ENCODE assay signal across 23 cellular contexts in the genomic region with DNA sequence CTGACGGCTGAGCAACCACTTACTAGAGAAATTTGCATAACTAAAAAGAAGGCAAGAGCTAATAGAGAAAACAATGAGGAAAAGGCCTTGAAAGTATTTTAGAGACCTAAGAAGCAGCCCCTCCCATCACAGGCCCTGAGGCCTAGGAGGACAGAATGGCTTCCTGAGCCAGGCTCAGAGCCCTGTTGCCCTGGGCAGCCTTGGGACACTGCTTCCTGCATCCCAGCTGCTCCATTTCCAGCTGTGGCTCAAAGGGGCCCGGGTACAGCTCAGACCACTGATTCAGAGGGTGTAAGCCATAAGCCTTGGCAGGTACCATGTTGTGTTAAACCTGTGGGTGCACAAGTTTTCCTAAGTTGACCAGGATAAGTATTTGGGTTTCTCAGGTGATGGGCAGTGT.
"Had no signal": no experiment of that assay in that cellular context is flagged by ENCODE, and none has a peak within 500 bp of the region (broad histone marks: within the 10 kb centered on the region; RNA-seq: fewer than 3 reads in every experiment).

No MANE protein-coding gene starts in this region.

- H3K36me3 ChIP-seq: esophagus muscularis mucosa, gastroesophageal sphincter, heart left ventricle, left lung, lower lobe of right lung had no signal

- H3K79me2 ChIP-seq: hepatocyte had no signal

- H2AFZ ChIP-seq: hepatocyte had no signal

- H3K4me1 ChIP-seq: esophagus muscularis mucosa, foreskin keratinocyte, gastroesophageal sphincter, heart left ventricle, left lung, lower lobe of right lung had no signal

- H3K27me3 ChIP-seq: dorsolateral prefrontal cortex, esophagus muscularis mucosa, foreskin keratinocyte, gastroesophageal sphincter, heart left ventricle, hepatocyte, left lung had no signal

- H3K9me3 ChIP-seq: gastroesophageal sphincter, left lung, lower lobe of right lung had no signal

- H3K4me3 ChIP-seq: coronary artery, dorsolateral prefrontal cortex, esophagus muscularis mucosa, gastroesophageal sphincter, heart left ventricle, hepatocyte, left lung, lower lobe of right lung had no signal

- ATAC-seq: foreskin keratinocyte; gastroesophageal sphincter; heart left ventricle; left cardiac atrium; left lung; left ventricle myocardium superior; lower lobe of right lung; naive thymus-derived CD4-positive, alpha-beta T cell; natural killer cell had no signal

- FAIRE-seq: endothelial cell of umbilical vein, frontal cortex, islet of Langerhans, keratinocyte had no signal

- H3K4me2 ChIP-seq: hepatocyte had no signal

- DNase-seq: dermis blood vessel endothelial cell; dorsolateral prefrontal cortex; effector CD4-positive, alpha-beta T cell; effector memory CD4-positive, alpha-beta T cell; foreskin keratinocyte; hypothalamus; left cardiac atrium; left lung; left ventricle myocardium superior; lower lobe of right lung; mesenchymal stem cell; midbrain; naive thymus-derived CD4-positive, alpha-beta T cell; natural killer cell had no signal

- H3K27ac ChIP-seq: coronary artery, dorsolateral prefrontal cortex, esophagus muscularis mucosa, foreskin keratinocyte, gastroesophageal sphincter, heart left ventricle, hepatocyte, left lung, lower lobe of right lung had no signal
